In the genomic region with DNA sequence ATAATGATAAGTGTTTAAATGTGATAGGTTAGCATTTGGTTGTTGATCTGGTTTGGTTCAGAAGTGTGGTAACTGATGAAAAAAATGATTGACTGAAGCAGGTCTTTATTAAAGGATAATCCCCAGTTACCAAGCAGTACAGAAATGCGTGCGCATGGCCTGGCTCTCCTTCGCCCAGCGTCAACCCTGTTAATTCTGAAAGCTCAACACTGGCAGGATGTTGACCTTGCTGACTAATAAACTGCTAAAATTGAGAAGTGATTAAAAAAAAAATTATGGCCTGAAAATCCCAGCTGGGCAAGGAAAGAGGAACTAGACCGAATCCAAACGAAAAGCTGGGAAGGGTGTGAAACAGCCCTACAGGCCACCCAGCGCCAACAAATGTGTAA, we compare ENCODE assay signal across 8 cellular contexts. TPM values are rescaled to one million over a fixed set of nuclear protein-coding genes. Genes with fewer than 3 reads are reported as not detected.
A peak's percentile ranks its signal among the peaks of the same experiment; 100 is the strongest.
DNase-seq lines count a peak whose midpoint lies in the region; ATAC-seq, FAIRE-seq and TF ChIP-seq lines count a peak whose summit lies in the region.

No MANE protein-coding gene starts in this region.

- H3K27ac ChIP-seq in C4-2B (peak overlapping the region; percentile 96), HUES64 (ENCODE audit: low read depth, low read length) (no peak overlapping the region)

- TF ChIP-seq CTCF in C4-2B (conservative IDR thresholded peaks at IDR 0.05), result no peak; the same call in 1 of the 2 replicates
- TF ChIP-seq CTCF in bronchial epithelial cell (IDR thresholded peaks at IDR 0.05; ENCODE audit: insufficient read depth, low read length, severe bottlenecking), result no peak

- H3K4me3 ChIP-seq in HUES64 (ENCODE audit: low read length) (peak overlapping the region; percentile 92), bronchial epithelial cell (ENCODE audit: low read depth, low read length) (peak overlapping the region; percentile 81)

- ATAC-seq in GM19452 (IDR thresholded peaks at IDR 0.05; ENCODE audit: unreplicated experiment) (peak; percentile 36), HG03521 (IDR thresholded peaks at IDR 0.05; ENCODE audit: unreplicated experiment) (no peak)

- DNase-seq in bronchial epithelial cell (ENCODE audit: low read depth) (peak; percentile 49), medulla oblongata (ENCODE audit: extremely low spot score) (peak; percentile 69), amniotic stem cell (lab: John Stamatoyannopoulos, UW) (no peak), C1 segment of cervical spinal cord (lab: John Stamatoyannopoulos, UW) (no peak)

- H3K9ac ChIP-seq in HUES64 (ENCODE audit: low read depth, low read length), result peak overlapping the region; percentile 87

- WGBS in HUES64, result 53% methylated on average over 7 of the region's 7 CpGs

- no peaks in the 10 kb centered on the region for H3K36me3 ChIP-seq in HUES64 (ENCODE audit: insufficient read depth, low read length)
- no peaks in the 10 kb centered on the region for H3K36me3 ChIP-seq in bronchial epithelial cell (ENCODE audit: control insufficient read depth, insufficient read depth, low read length)

- H3K27me3 ChIP-seq in HUES64 (ENCODE audit: insufficient read depth, low read length) (peaks cover 10% of the 10 kb centered on the region), bronchial epithelial cell (ENCODE audit: control insufficient read depth, insufficient read depth, low read length) (no peaks in the 10 kb centered on the region)

- H3K4me1 ChIP-seq in HUES64 (ENCODE audit: insufficient read depth, low read length), result peaks cover 6% of the 10 kb centered on the region; the same call in 1 of the 2 replicates

- no peaks in the 10 kb centered on the region for H3K9me3 ChIP-seq in HUES64 (ENCODE audit: insufficient read depth, low read depth, low read length)

- FAIRE-seq in bronchial epithelial cell (lab: Jason Lieb, UNC), result no peak

RNA-seq across cellular contexts. Expression of gene SHTN1, which starts 0.8 kb away (rescaled TPM):
- polyA plus RNA-seq in HUES64 (2013, experiment 1 of 2), result 11.0 TPM
- polyA plus RNA-seq in HUES64 (2013, experiment 2 of 2), result 11.3 TPM
- 2.1 and 3.1 TPM in 2 replicates for total RNA-seq in bronchial epithelial cell

Comparison
In these comparisons a context has a peak if more than half of its experiments do, and no peak if none do; other contexts are left out.
1. DNase-seq: peak in bronchial epithelial cell (single experiment) and medulla oblongata (single experiment); none in amniotic stem cell (single experiment) and C1 segment of cervical spinal cord (0 of 14).